ENCODE assay signal across 16 cellular contexts in the genomic region with DNA sequence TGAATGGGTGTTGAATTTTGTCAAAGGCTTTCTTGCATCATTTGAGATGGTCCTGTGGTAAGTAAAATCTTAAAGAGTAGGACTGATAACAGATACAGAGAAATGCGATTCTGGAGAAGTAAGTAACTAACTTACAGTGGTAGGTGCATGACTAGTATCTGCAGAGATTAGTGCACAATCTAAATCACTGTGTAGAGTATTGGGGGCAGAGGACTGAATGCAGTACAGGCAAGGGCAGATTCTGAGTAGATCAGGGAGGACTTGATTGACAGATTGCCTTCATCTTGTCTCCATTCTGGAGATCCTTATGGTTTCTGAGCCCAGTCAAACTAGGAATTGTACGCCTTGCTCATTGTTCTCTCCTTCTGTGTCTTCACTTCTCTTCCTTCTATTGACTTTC.
DNase-seq lines count a peak whose midpoint lies in the region; ATAC-seq and TF ChIP-seq lines count a peak whose summit lies in the region.
"Had no signal": no experiment of that assay in that cellular context is flagged by ENCODE, and none has a peak within 500 bp of the region (broad histone marks: within the 10 kb centered on the region; RNA-seq: fewer than 3 reads in every experiment).

No MANE protein-coding gene starts in this region.

- peaks cover 19% of the 10 kb centered on the region for H3K4me1 Mint-ChIP-seq in activated naive CD8-positive, alpha-beta T cell treated with anti-CD3 and anti-CD28 coated beads, Interleukin-2, amount 10 ng/mL, durations not matched to agents 7 days and 5 days
- H3K4me1 Mint-ChIP-seq in activated naive CD8-positive, alpha-beta T cell treated with anti-CD3 and anti-CD28 coated beads for 36 hours, result peaks cover 14% of the 10 kb centered on the region
- peaks cover 28% of the 10 kb centered on the region for H3K4me1 Mint-ChIP-seq in central memory CD8-positive, alpha-beta T cell
- H3K4me1 Mint-ChIP-seq in endothelial cell (ENCODE audit: unreplicated experiment), result peaks cover 4% of the 10 kb centered on the region
- H3K4me1 Mint-ChIP-seq: IgD-negative memory B cell had no signal

- peaks cover 6% of the 10 kb centered on the region for H3K27me3 Mint-ChIP-seq in activated naive CD8-positive, alpha-beta T cell treated with anti-CD3 and anti-CD28 coated beads, Interleukin-2, amount 10 ng/mL, durations not matched to agents 7 days and 5 days
- H3K27me3 Mint-ChIP-seq in activated naive CD8-positive, alpha-beta T cell treated with anti-CD3 and anti-CD28 coated beads for 36 hours, result peaks cover 13% of the 10 kb centered on the region
- no peaks in the 10 kb centered on the region for H3K27me3 Mint-ChIP-seq in central memory CD8-positive, alpha-beta T cell
- H3K27me3 Mint-ChIP-seq in endothelial cell (ENCODE audit: unreplicated experiment), result peaks cover 3% of the 10 kb centered on the region
- H3K27me3 Mint-ChIP-seq: IgD-negative memory B cell, T-cell had no signal

- CTCF ChIA-PET in HEK293T (lab: Yijun Ruan, JAX), result no interaction called here

- peaks cover 9% of the 10 kb centered on the region for H3K36me3 Mint-ChIP-seq in activated naive CD8-positive, alpha-beta T cell treated with anti-CD3 and anti-CD28 coated beads, Interleukin-2, amount 10 ng/mL, durations not matched to agents 7 days and 5 days
- no peaks in the 10 kb centered on the region for H3K36me3 Mint-ChIP-seq in activated naive CD8-positive, alpha-beta T cell treated with anti-CD3 and anti-CD28 coated beads for 36 hours
- peaks cover 2% of the 10 kb centered on the region for H3K36me3 Mint-ChIP-seq in central memory CD8-positive, alpha-beta T cell (ENCODE audit: insufficient read depth)
- no peaks in the 10 kb centered on the region for H3K36me3 Mint-ChIP-seq in endothelial cell (ENCODE audit: low read depth, unreplicated experiment)
- H3K36me3 Mint-ChIP-seq: T-cell had no signal

- TF ChIP-seq CTCF in endothelial cell (IDR thresholded peaks at IDR 0.05; ENCODE audit: unreplicated experiment), result no peak

- peak overlapping the region; percentile 25 for H3K4me3 Mint-ChIP-seq in activated naive CD8-positive, alpha-beta T cell treated with anti-CD3 and anti-CD28 coated beads, Interleukin-2, amount 10 ng/mL, durations not matched to agents 7 days and 5 days
- H3K4me3 Mint-ChIP-seq in activated naive CD8-positive, alpha-beta T cell treated with anti-CD3 and anti-CD28 coated beads for 36 hours, result no peak overlapping the region
- H3K4me3 Mint-ChIP-seq in central memory CD8-positive, alpha-beta T cell, result no peak overlapping the region
- no peak overlapping the region for H3K4me3 Mint-ChIP-seq in endothelial cell (ENCODE audit: unreplicated experiment)
- H3K4me3 Mint-ChIP-seq: IgD-negative memory B cell had no signal

- peaks cover 5% of the 10 kb centered on the region for H3K9me3 Mint-ChIP-seq in activated naive CD8-positive, alpha-beta T cell treated with anti-CD3 and anti-CD28 coated beads, Interleukin-2, amount 10 ng/mL, durations not matched to agents 7 days and 5 days
- H3K9me3 Mint-ChIP-seq in activated naive CD8-positive, alpha-beta T cell treated with anti-CD3 and anti-CD28 coated beads for 36 hours, result peaks cover 5% of the 10 kb centered on the region
- no peaks in the 10 kb centered on the region for H3K9me3 Mint-ChIP-seq in central memory CD8-positive, alpha-beta T cell
- H3K9me3 Mint-ChIP-seq in endothelial cell (ENCODE audit: unreplicated experiment), result no peaks in the 10 kb centered on the region

- DNase-seq in activated naive CD8-positive, alpha-beta T cell treated with anti-CD3 and anti-CD28 coated beads, Interleukin-2, amount 10 ng/mL, durations not matched to agents 7 days and 5 days, result no peak
- DNase-seq in activated naive CD8-positive, alpha-beta T cell treated with anti-CD3 and anti-CD28 coated beads for 36 hours, result no peak
- DNase-seq in HEK293T (ENCODE audit: extremely low spot score) (no peak), NCI-H774 (lab: John Stamatoyannopoulos, UW) (no peak), endothelial cell (ENCODE audit: low spot score) (no peak)
- no peak for DNase-seq in central memory CD8-positive, alpha-beta T cell (ENCODE audit: low spot score in 2 of 2)
- DNase-seq: AML-193, DMS153, NCI-H2029, NCI-H526 treated with DMSO at 0.1 percent for 48 hours, Right ventricle myocardium superior, RPMI8226 had no signal

- no peak for ATAC-seq in activated naive CD8-positive, alpha-beta T cell treated with anti-CD3 and anti-CD28 coated beads, Interleukin-2, amount 10 ng/mL, durations not matched to agents 7 days and 5 days (ENCODE audit: low read depth)
- ATAC-seq in central memory CD8-positive, alpha-beta T cell (replicated peaks; ENCODE audit: extremely low read depth, poor library complexity, severe bottlenecking), result no peak
- ATAC-seq in HG03342 (IDR thresholded peaks at IDR 0.05; ENCODE audit: unreplicated experiment), result no peak
- ATAC-seq: A549 had no signal

- H3K27ac Mint-ChIP-seq in activated naive CD8-positive, alpha-beta T cell treated with anti-CD3 and anti-CD28 coated beads, Interleukin-2, amount 10 ng/mL, durations not matched to agents 7 days and 5 days, result peak overlapping the region; percentile 67
- H3K27ac Mint-ChIP-seq in activated naive CD8-positive, alpha-beta T cell treated with anti-CD3 and anti-CD28 coated beads for 36 hours, result no peak overlapping the region
- peak overlapping the region; percentile 72 for H3K27ac Mint-ChIP-seq in central memory CD8-positive, alpha-beta T cell (ENCODE audit: low read depth)
- H3K27ac Mint-ChIP-seq in endothelial cell (ENCODE audit: unreplicated experiment), result no peak overlapping the region
- H3K27ac Mint-ChIP-seq: IgD-negative memory B cell had no signal

- POLR2A ChIA-PET in activated naive CD8-positive, alpha-beta T cell treated with anti-CD3 and anti-CD28 coated beads, Interleukin-2, amount 10 ng/mL, durations not matched to agents 7 days and 5 days (lab: Charles Lee), result interaction anchor here (0.6 to 1.1 kb wide), 2 partner anchors 16 to 54 kb away, joined by 4 read pairs; no protein-coding TSS in a partner anchor
- POLR2A ChIA-PET in HEK293T (lab: Yijun Ruan, JAX), result no interaction called here

TF ChIP-seq in HEK293T, 16 proteins besides CTCF, POLR2A, EP300 and RAD21:
- TF ChIP-seq, protein P1, sequence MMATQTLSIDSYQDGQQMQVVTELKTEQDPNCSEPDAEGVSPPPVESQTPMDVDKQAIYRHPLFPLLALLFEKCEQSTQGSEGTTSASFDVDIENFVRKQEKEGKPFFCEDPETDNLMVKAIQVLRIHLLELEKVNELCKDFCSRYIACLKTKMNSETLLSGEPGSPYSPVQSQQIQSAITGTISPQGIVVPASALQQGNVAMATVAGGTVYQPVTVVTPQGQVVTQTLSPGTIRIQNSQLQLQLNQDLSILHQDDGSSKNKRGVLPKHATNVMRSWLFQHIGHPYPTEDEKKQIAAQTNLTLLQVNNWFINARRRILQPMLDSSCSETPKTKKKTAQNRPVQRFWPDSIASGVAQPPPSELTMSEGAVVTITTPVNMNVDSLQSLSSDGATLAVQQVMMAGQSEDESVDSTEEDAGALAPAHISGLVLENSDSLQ (IDR thresholded peaks at IDR 0.05), result 0 out of 2 replicates have a peak, but pooled peaks have one; percentile 24
- TF ChIP-seq FOXK2 (IDR thresholded peaks at IDR 0.05), result no peak

Comparison
In these comparisons a context has a peak if more than half of its experiments do, and no peak if none do; other contexts are left out.
1. H3K27ac Mint-ChIP-seq: peak in activated naive CD8-positive, alpha-beta T cell treated with anti-CD3 and anti-CD28 coated beads, Interleukin-2, amount 10 ng/mL, durations not matched to agents 7 days and 5 days (single experiment) and central memory CD8-positive, alpha-beta T cell (single experiment); none in activated naive CD8-positive, alpha-beta T cell treated with anti-CD3 and anti-CD28 coated beads for 36 hours (single experiment) and endothelial cell (single experiment).